In genomic region chr13:23320926-23321533, GRCh38 we compare ENCODE assay signal across 9 cellular contexts.
A peak's percentile ranks its signal among the peaks of the same experiment; 100 is the strongest.
DNase-seq lines count a peak whose midpoint lies in the region; ATAC-seq and TF ChIP-seq lines count a peak whose summit lies in the region.
"Had no signal": no experiment of that assay in that cellular context is flagged by ENCODE, and none has a peak within 500 bp of the region (broad histone marks: within the 10 kb centered on the region; RNA-seq: fewer than 3 reads in every experiment).

No MANE protein-coding gene starts in this region.

- peak overlapping the region; percentile 94 for H3K4ac ChIP-seq in IMR-90 (ENCODE audit: low read depth, low read length)

- H4K20me1 ChIP-seq in IMR-90 (ENCODE audit: insufficient read depth, low read length) (no peaks in the 10 kb centered on the region), fibroblast of lung (ENCODE audit: control insufficient read depth, extremely low read depth, insufficient read depth, low read length) (no peaks in the 10 kb centered on the region)

- H3K56ac ChIP-seq in IMR-90 (ENCODE audit: extremely low read depth, insufficient read depth, low read length) = peak overlapping the region; percentile 82; the same call in 1 of the 2 replicates

- H2BK120ac ChIP-seq in IMR-90 (ENCODE audit: low read depth, low read length) = peak overlapping the region; percentile 96

- no peak for TF ChIP-seq CTCF in IMR-90 (conservative IDR thresholded peaks at IDR 0.05; ENCODE audit: low read depth, low read length)
- no peak for TF ChIP-seq CTCF in fibroblast of lung (conservative IDR thresholded peaks at IDR 0.05 in 1 of 2, IDR thresholded peaks at IDR 0.05 in 1 of 2; ENCODE audit: low read depth in 1 of 2, low read length in 2 of 2)
- TF ChIP-seq CTCF in adrenal gland (IDR thresholded peaks at IDR 0.05) = no peak

- dilution Hi-C loops in IMR-90 (cut with HindIII; ENCODE audit: low sequenced_read_pairs, unreplicated experiment) = no loop called here

- peaks cover 20% of the 10 kb centered on the region for H3K9me1 ChIP-seq in IMR-90 (ENCODE audit: insufficient read depth, low read length)

- peak overlapping the region; percentile 53 to 86; a peak in 3 of 4 replicates for H4K8ac ChIP-seq in IMR-90 (ENCODE audit: low read depth in 2 of 2, low read length in 2 of 2)

- peak overlapping the region; percentile 97 for H2BK20ac ChIP-seq in IMR-90 (ENCODE audit: low read depth, low read length)

- peaks cover 27% of the 10 kb centered on the region for H3K4me1 ChIP-seq in ACC112 (ENCODE audit: control insufficient read depth, insufficient read depth, low read length, unreplicated experiment)
- peaks cover 20% of the 10 kb centered on the region for H3K4me1 ChIP-seq in IMR-90 (ENCODE audit: control insufficient read depth, insufficient read depth, low read length)
- peaks cover 11% of the 10 kb centered on the region for H3K4me1 ChIP-seq in fibroblast of lung (ENCODE audit: control insufficient read depth, extremely low read depth, insufficient read depth, low read length)
- peaks cover 0 to 6% of the 10 kb centered on the region in 2 donors for H3K4me1 ChIP-seq in adrenal gland (replicated peaks in 1 of 2)

- H4K91ac ChIP-seq in IMR-90 (ENCODE audit: insufficient read depth, low read depth, low read length) = peak overlapping the region; percentile 94

- intact Hi-C loops in IMR-90 (cut with micrococcal nuclease) (no loop called here), adrenal gland (cut with DNase I) (no loop called here)

- peaks cover 0 to 10% of the 10 kb centered on the region in 2 experiments; a peak in 1 of 4 replicates for H3K79me1 ChIP-seq in IMR-90 (ENCODE audit: low read depth in 1 of 2, low read length in 2 of 2)

- H3K79me2 ChIP-seq in ACC112 (ENCODE audit: control insufficient read depth, insufficient read depth, low read length, unreplicated experiment) = no peaks in the 10 kb centered on the region
- no peaks in the 10 kb centered on the region for H3K79me2 ChIP-seq in fibroblast of lung (ENCODE audit: control insufficient read depth, insufficient read depth, low read length)

- H4K5ac ChIP-seq in IMR-90 (ENCODE audit: low read depth, low read length) = peak overlapping the region; percentile 61

- no peak for TF ChIP-seq RAD21 in IMR-90 (IDR thresholded peaks at IDR 0.05; ENCODE audit: low read length)

- H3K9ac ChIP-seq in IMR-90 (ENCODE audit: low read depth, low read length) (peak overlapping the region; percentile 15; the same call in 1 of the 2 replicates), fibroblast of lung (ENCODE audit: insufficient read depth, low read length) (no peak overlapping the region)

- H3K4me2 ChIP-seq in IMR-90 (ENCODE audit: low read depth, low read length) (peak overlapping the region; percentile 53), fibroblast of lung (ENCODE audit: extremely low read depth, insufficient read depth, low read length) (peak overlapping the region; percentile 80)

- no CpG with 5 or more reads among the region's 4 CpGs for WGBS in IMR-90 (ENCODE audit: extremely low coverage in 2 of 2, insufficient read length in 1 of 2), 2 experiments
- 35 to 46% (median 42%) methylated on average over 4 of the region's 4 CpGs for WGBS in adrenal gland, 4 donors

- in situ Hi-C loops in IMR-90 (cut with MboI; ENCODE audit: low sequenced_read_pairs) = loop anchor here (25.0 kb wide), 2 partner anchors 1359 to 1684 kb away; no protein-coding TSS in a partner anchor

- CTCF ChIA-PET in IMR-90 (lab: Yijun Ruan, JAX) = interaction anchor here (0.5 to 1.1 kb wide), 4 partner anchors 9 to 1534 kb away, joined by 3 to 4 read pairs (median 3); no protein-coding TSS in a partner anchor

- H3K27me3 ChIP-seq in ACC112 (ENCODE audit: insufficient read depth, low read length) (no peaks in the 10 kb centered on the region), IMR-90 (ENCODE audit: control insufficient read depth, insufficient read depth, low read length) (no peaks in the 10 kb centered on the region), fibroblast of lung (ENCODE audit: control insufficient read depth, insufficient read depth, low read length) (no peaks in the 10 kb centered on the region), adrenal gland (no peaks in the 10 kb centered on the region)

- H3K4me3 ChIP-seq in ACC112 (ENCODE audit: low read depth, low read length) = peak overlapping the region; percentile 32
- no peak overlapping the region for H3K4me3 ChIP-seq in IMR-90 (ENCODE audit: insufficient read depth, low read depth, low read length)
- H3K4me3 ChIP-seq in fibroblast of lung (replicated peaks in 1 of 4; ENCODE audit: control extremely low read depth in 1 of 4, insufficient read depth in 1 of 4, low read depth in 3 of 4, low read length in 4 of 4) = peak overlapping the region in 2 of 4 experiments; percentile 45 to 56
- H3K4me3 ChIP-seq in adrenal gland = peak overlapping the region in 1 of 4 donors; percentile 9

- peak overlapping the region; percentile 92 for H2BK5ac ChIP-seq in IMR-90 (ENCODE audit: low read depth, low read length, poor library complexity, severe bottlenecking)

- H3K27ac ChIP-seq in ACC112 (ENCODE audit: low read depth, low read length) = peak overlapping the region; percentile 99
- peak overlapping the region; percentile 75 for H3K27ac ChIP-seq in IMR-90 (ENCODE audit: insufficient read depth, low read length)
- H3K27ac ChIP-seq in fibroblast of lung (ENCODE audit: insufficient read depth, low read length) = peak overlapping the region; percentile 93
- H3K27ac ChIP-seq in adrenal gland = no peak overlapping the region

- peak overlapping the region; percentile 57; the same call in 2 of the 3 replicates for H2BK15ac ChIP-seq in IMR-90 (ENCODE audit: low read depth, low read length)

- POLR2A ChIA-PET in IMR-90 (lab: Charles Lee; ENCODE audit: unreplicated experiment) = interaction anchor here (0.6 to 0.7 kb wide), 5 partner anchors 8 to 560 kb away, joined by 3 to 7 read pairs (median 4); no protein-coding TSS in a partner anchor

- H3K9me3 ChIP-seq in IMR-90 (ENCODE audit: control insufficient read depth, insufficient read depth, low read length) (no peaks in the 10 kb centered on the region), fibroblast of lung (ENCODE audit: control insufficient read depth, insufficient read depth, low read depth, low read length) (no peaks in the 10 kb centered on the region), adrenal gland (replicated peaks in 1 of 3) (no peaks in the 10 kb centered on the region)

- peak overlapping the region; percentile 74 for H3K14ac ChIP-seq in IMR-90 (replicated peaks; ENCODE audit: low read depth, low read length)

- BruUV-seq in IMR-90 (replicated peaks; lab: Mats Ljungman, UMichigan) = no TSS peak

- peak overlapping the region; percentile 82 for H3K23ac ChIP-seq in IMR-90 (ENCODE audit: low read depth, low read length)

- peak overlapping the region; percentile 92 for H2AK5ac ChIP-seq in IMR-90 (ENCODE audit: low read depth, low read length)

- ATAC-seq in GM19438 (IDR thresholded peaks at IDR 0.05; ENCODE audit: low read depth, unreplicated experiment) (peak; percentile 17), IMR-90 (ENCODE audit: low read depth) (peak; percentile 15), HG03280 (IDR thresholded peaks at IDR 0.05; ENCODE audit: unreplicated experiment) (no peak)

- DNase-seq in IMR-90 = no peak
- no peak for DNase-seq in fibroblast of lung (ENCODE audit: low read depth in 2 of 2)
- no peak for DNase-seq in effector CD8-positive, alpha-beta T cell (lab: John Stamatoyannopoulos, UW)
- no peak for DNase-seq in adrenal gland
- no peak for DNase-seq in NCI-H2107 (lab: John Stamatoyannopoulos, UW)
- DNase-seq: NCI-H526 treated with DMSO at 0.1 percent for 48 hours had no signal

- H2AK9ac ChIP-seq in IMR-90 (replicated peaks; ENCODE audit: low read depth, low read length, poor library complexity) = no peak overlapping the region

- peak overlapping the region; percentile 86; the same call in 1 of the 2 replicates for H3K18ac ChIP-seq in IMR-90 (ENCODE audit: low read depth, low read length)

- no peak for TF ChIP-seq POLR2A in IMR-90 (IDR thresholded peaks at IDR 0.05; ENCODE audit: low read depth, low read length)
- TF ChIP-seq POLR2A in adrenal gland (IDR thresholded peaks at IDR 0.05) = no peak

- H3K36me3 ChIP-seq in ACC112 (ENCODE audit: insufficient read depth, low read length) = no peaks in the 10 kb centered on the region
- H3K36me3 ChIP-seq in IMR-90 (ENCODE audit: control insufficient read depth, insufficient read depth, low read length) = no peaks in the 10 kb centered on the region
- H3K36me3 ChIP-seq in fibroblast of lung (ENCODE audit: control insufficient read depth, insufficient read depth, low read length) = no peaks in the 10 kb centered on the region
- H3K36me3 ChIP-seq in adrenal gland (replicated peaks in 1 of 2) = no peaks in the 10 kb centered on the region

- H2AFZ ChIP-seq in ACC112 (ENCODE audit: low read length, unreplicated experiment) (no peak overlapping the region), IMR-90 (replicated peaks; ENCODE audit: low read length, poor library complexity) (no peak overlapping the region), fibroblast of lung (ENCODE audit: low read length) (no peak overlapping the region)

TF ChIP-seq in IMR-90, 13 proteins besides CTCF, POLR2A, EP300 and RAD21 (continues in another document):
- TF ChIP-seq ELK1 (IDR thresholded peaks at IDR 0.05; ENCODE audit: borderline replicate concordance, low read depth, low read length) (no peak), RCOR1 (IDR thresholded peaks at IDR 0.05; ENCODE audit: insufficient replicate concordance, low read length) (no peak), RFX5 (IDR thresholded peaks at IDR 0.05; ENCODE audit: low read depth, low read length) (no peak), CHD1 (IDR thresholded peaks at IDR 0.05; ENCODE audit: low read depth, low read length) (no peak), BHLHE40 (IDR thresholded peaks at IDR 0.05; ENCODE audit: low read depth, low read length) (no peak), USF2 (IDR thresholded peaks at IDR 0.05; ENCODE audit: low read depth, low read length) (no peak), MAFK (IDR thresholded peaks at IDR 0.05; ENCODE audit: low read depth, low read length) (no peak)

Comparison
In these comparisons a context has a peak if more than half of its experiments do, and no peak if none do; other contexts are left out.
1. H3K27ac ChIP-seq: peak in ACC112 (single experiment), IMR-90 (single experiment) and fibroblast of lung (single experiment); none in adrenal gland (0 of 5).